Comparison of ENCODE assay signal across 1 cellular context in genomic region chr17:74815671-74816370, GRCh38.
TF ChIP-seq lines count a peak whose summit lies in the region.

No MANE protein-coding gene starts in this region.

TF ChIP-seq in K562, 482 proteins besides CTCF, POLR2A, EP300 and RAD21:
- peak in 1 of 2 experiments; percentile 20; a peak in 1 of 4 replicates for TF ChIP-seq SRF (CRISPR knock-in tag; IDR thresholded peaks at IDR 0.05)
- no peak for TF ChIP-seq ZFP91 (CRISPR knock-in tag; IDR thresholded peaks at IDR 0.05)
- TF ChIP-seq CBX3 (IDR thresholded peaks at IDR 0.05; ENCODE audit: borderline replicate concordance in 1 of 2, low read length in 2 of 2) = no peak
- TF ChIP-seq ATF3 (IDR thresholded peaks at IDR 0.05) = no peak
- TF ChIP-seq ATF3 (CRISPR knock-in tag; conservative IDR thresholded peaks at IDR 0.05) = no peak
- no peak for TF ChIP-seq BCOR (IDR thresholded peaks at IDR 0.05)
- TF ChIP-seq BRF1 (IDR thresholded peaks at IDR 0.05; ENCODE audit: borderline replicate concordance, extremely low read depth, insufficient read length) = no peak
